Comparison of ENCODE assay signal across 8 cellular contexts in genomic region chr15:101167791-101168462, GRCh38.
DNase-seq lines count a peak whose midpoint lies in the region; TF ChIP-seq lines count a peak whose summit lies in the region.

No MANE protein-coding gene starts in this region.

- DNase-seq in AG04450 (ENCODE audit: low read depth, low spot score) (peak; percentile 61), GM23248 (peak; percentile 71), SW 1271 (lab: John Stamatoyannopoulos, UW) (peak; percentile 80 to 97), adipocyte (ENCODE audit: low read depth) (peak; percentile 16), iris pigment epithelial cell (ENCODE audit: low read depth) (peak; percentile 93), cerebellar cortex (ENCODE audit: low spot score) (no peak), superior temporal gyrus (ENCODE audit: extremely low spot score) (no peak)
- peak; percentile 54 to 60 for DNase-seq in stimulated activated CD4-positive, alpha-beta T cell treated with anti-CD3 and anti-CD28 coated beads, Interleukin-2, amount 100 ng/mL, for 48 hours

- WGBS in GM23248 (ENCODE audit: low coverage in 1 of 2, low lambda C conversion rate in 2 of 2, missing lambda C conversion rate in 2 of 2), 2 experiments: 85 to 88% methylated on average over 12 to 13 of the region's 13 CpGs

- H3K9ac ChIP-seq in GM23248 (no peak overlapping the region), adipocyte (ENCODE audit: low read length) (no peak overlapping the region)

- peaks cover 11% of the 10 kb centered on the region for H3K79me2 ChIP-seq in GM23248 (ENCODE audit: insufficient read depth)

- peak overlapping the region; percentile 41; the same call in 1 of the 2 replicates for H2AFZ ChIP-seq in GM23248

- H3K4me1 ChIP-seq in GM23248 (ENCODE audit: insufficient read depth) (peaks cover 30% of the 10 kb centered on the region), adipocyte (ENCODE audit: control insufficient read depth, insufficient read depth, low read length) (peaks cover 14% of the 10 kb centered on the region)

- peaks cover 26% of the 10 kb centered on the region for H3K9me3 ChIP-seq in AG04450 (ENCODE audit: control insufficient read depth, insufficient read depth, low read length)
- peaks cover 7% of the 10 kb centered on the region for H3K9me3 ChIP-seq in GM23248 (ENCODE audit: low read depth)
- H3K9me3 ChIP-seq in adipocyte (ENCODE audit: control insufficient read depth, low read length): peaks cover 24% of the 10 kb centered on the region

- H3K36me3 ChIP-seq in GM23248 (ENCODE audit: low read depth): no peaks in the 10 kb centered on the region
- H3K36me3 ChIP-seq in adipocyte (ENCODE audit: control insufficient read depth, insufficient read depth, low read length, severe bottlenecking): no peaks in the 10 kb centered on the region

- H3K27ac ChIP-seq in AG04450 (ENCODE audit: low read depth, low read length) (peak overlapping the region; percentile 86), GM23248 (peak overlapping the region; percentile 95)

- in situ Hi-C loops in GM23248 (cut with MboI): no loop called here

- no peaks in the 10 kb centered on the region for H3K9me2 ChIP-seq in GM23248 (ENCODE audit: insufficient read depth)

- CTCF ChIA-PET in AG04450 (lab: Charles Lee): no interaction called here

- no peaks in the 10 kb centered on the region for H3K27me3 ChIP-seq in AG04450 (ENCODE audit: control insufficient read depth, insufficient read depth, low read length)
- H3K27me3 ChIP-seq in GM23248 (replicated peaks; ENCODE audit: insufficient read depth): no peaks in the 10 kb centered on the region
- no peaks in the 10 kb centered on the region for H3K27me3 ChIP-seq in adipocyte (replicated peaks; ENCODE audit: control insufficient read depth, insufficient read depth, low read length)

- TF ChIP-seq CTCF in AG04450 (IDR thresholded peaks at IDR 0.05; ENCODE audit: low read depth, low read length): no peak

- H3K4me2 ChIP-seq in GM23248 (ENCODE audit: unreplicated experiment): no peak overlapping the region

- no peak overlapping the region for H3K4me3 ChIP-seq in AG04450 (ENCODE audit: low read depth, low read length)
- no peak overlapping the region for H3K4me3 ChIP-seq in GM23248
- no peak overlapping the region for H3K4me3 ChIP-seq in adipocyte (ENCODE audit: low read length)

- no peaks in the 10 kb centered on the region for H4K20me1 ChIP-seq in GM23248 (ENCODE audit: insufficient read depth)

- POLR2A ChIA-PET in AG04450 (lab: Yijun Ruan, JAX): interaction anchor here (0.6 kb wide), 1 partner anchor 80 kb away, joined by 3 read pairs; no protein-coding TSS in a partner anchor

- H3F3A ChIP-seq in GM23248 (ENCODE audit: insufficient read depth): peaks cover 41% of the 10 kb centered on the region

Comparison
In these comparisons a context has a peak if more than half of its experiments do, and no peak if none do; other contexts are left out.
1. DNase-seq: peak in AG04450 (single experiment), GM23248 (single experiment), SW 1271 (2 of 2), adipocyte (single experiment), iris pigment epithelial cell (single experiment) and stimulated activated CD4-positive, alpha-beta T cell treated with anti-CD3 and anti-CD28 coated beads, Interleukin-2, amount 100 ng/mL, for 48 hours (2 of 2); none in cerebellar cortex (single experiment) and superior temporal gyrus (single experiment).